ENCODE assay signal across 1 cellular context in the genomic region with DNA sequence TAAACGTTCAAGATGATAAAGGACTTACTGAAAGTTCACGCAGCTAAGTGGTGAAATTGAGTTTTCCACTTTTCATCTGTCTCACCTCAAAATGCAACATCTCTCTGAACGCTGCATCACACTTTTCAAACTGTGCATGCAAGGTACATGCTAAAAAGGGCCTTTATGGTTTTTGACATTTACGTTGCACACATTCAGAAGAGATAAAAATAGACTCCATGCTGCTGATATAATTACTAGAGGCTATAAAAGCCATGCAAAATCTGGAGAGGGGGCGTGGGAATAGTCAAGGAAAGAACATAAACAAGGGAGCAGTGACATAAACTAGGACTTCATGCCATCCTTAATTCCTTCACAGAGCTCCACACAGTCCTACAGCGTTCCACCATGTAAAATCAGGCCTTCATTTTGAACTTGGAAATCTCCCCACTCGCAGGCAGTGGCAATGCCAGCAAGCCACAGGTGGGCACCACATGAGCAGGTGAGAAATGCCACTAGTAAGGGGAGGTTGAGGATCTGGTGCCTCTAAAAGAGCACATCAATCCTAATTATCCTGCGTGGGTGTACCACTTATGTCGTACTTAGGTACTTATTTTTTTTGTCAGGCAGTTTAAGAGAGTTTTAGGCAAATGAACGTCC.
TF ChIP-seq lines count a peak whose summit lies in the region.

No MANE protein-coding gene starts in this region.

TF ChIP-seq in H1, 55 proteins besides CTCF, POLR2A, EP300 and RAD21 (continued from another document):
- TF ChIP-seq CHD7 (IDR thresholded peaks at IDR 0.05; ENCODE audit: insufficient replicate concordance, low read length) (no peak), YY1 (IDR thresholded peaks at IDR 0.05; ENCODE audit: low read depth, low read length) (no peak), BRCA1 (IDR thresholded peaks at IDR 0.05; ENCODE audit: low read depth, low read length) (no peak), CBX5 (IDR thresholded peaks at IDR 0.05; ENCODE audit: low read depth, low read length) (no peak), CHD1 (IDR thresholded peaks at IDR 0.05; ENCODE audit: low read depth, low read length) (no peak), SP1 (IDR thresholded peaks at IDR 0.05; ENCODE audit: low read depth, low read length) (no peak), BACH1 (IDR thresholded peaks at IDR 0.05; ENCODE audit: low read length) (no peak), SP4 (IDR thresholded peaks at IDR 0.05; ENCODE audit: low read length) (no peak), KDM5A (IDR thresholded peaks at IDR 0.05; ENCODE audit: low read length) (no peak), EZH2 (IDR thresholded peaks at IDR 0.05; ENCODE audit: low read depth, low read length, severe bottlenecking) (no peak), CTBP2 (IDR thresholded peaks at IDR 0.05; ENCODE audit: borderline replicate concordance, insufficient read depth, insufficient read length, low read length) (no peak), GABPA (IDR thresholded peaks at IDR 0.05; ENCODE audit: borderline replicate concordance, insufficient read depth, low read length) (no peak), SP2 (IDR thresholded peaks at IDR 0.05; ENCODE audit: low read length) (no peak), PHF8 (conservative IDR thresholded peaks at IDR 0.05; ENCODE audit: low read depth, low read length) (no peak), SAP30 (IDR thresholded peaks at IDR 0.05; ENCODE audit: insufficient read depth, insufficient replicate concordance, low read length) (no peak), TEAD4 (IDR thresholded peaks at IDR 0.05; ENCODE audit: low read depth, low read length) (no peak)
